In genomic region chr22:49056301-49056700, GRCh38 we compare ENCODE assay signal across 7 cellular contexts.
"Had no signal": no experiment of that assay in that cellular context is flagged by ENCODE, and none has a peak within 500 bp of the region (broad histone marks: within the 10 kb centered on the region; RNA-seq: fewer than 3 reads in every experiment).

No MANE protein-coding gene starts in this region.

- H3K4me3 ChIP-seq: GM23338 had no signal

- H3K27ac Mint-ChIP-seq: GM23338, H9 had no signal

- H3K4me3 Mint-ChIP-seq: GM23338, H9 had no signal

- H3K4me2 ChIP-seq: GM23338 had no signal

- ATAC-seq: GM23338 had no signal

- H2AFZ ChIP-seq: GM23338 had no signal

- FAIRE-seq: H1, H54, HTR-8/SVneo had no signal

- DNase-seq: H9, HCEC 1CT, IMR-90 had no signal

- H3K9me3 Mint-ChIP-seq: GM23338, H9 had no signal
